1 cellular context compared by ENCODE assay signal in genomic region chr22:46061431-46062231, GRCh38.
TF ChIP-seq lines count a peak whose summit lies in the region.

No MANE protein-coding gene starts in this region.

TF ChIP-seq in HepG2, 621 proteins besides CTCF, POLR2A, EP300 and RAD21 (continued from another document):
- no peak for TF ChIP-seq AHDC1 (CRISPR knock-in tag; IDR thresholded peaks at IDR 0.05; ENCODE audit: borderline replicate concordance)
- TF ChIP-seq SKIL (CRISPR knock-in tag; IDR thresholded peaks at IDR 0.05; ENCODE audit: borderline replicate concordance), result peak; percentile 56; the same call in 1 of the 2 replicates
- TF ChIP-seq UBTF (CRISPR knock-in tag; IDR thresholded peaks at IDR 0.05), result peak; percentile 41; the same call in 1 of the 2 replicates
- 0 out of 2 replicates have a peak, but pooled peaks have one; percentile 27 for TF ChIP-seq SALL1 (CRISPR knock-in tag; IDR thresholded peaks at IDR 0.05)
- 0 out of 2 replicates have a peak, but pooled peaks have one; percentile 20 for TF ChIP-seq ZBTB7A (CRISPR knock-in tag; IDR thresholded peaks at IDR 0.05)
- TF ChIP-seq PAF1 (CRISPR knock-in tag; IDR thresholded peaks at IDR 0.05), result no peak
- no peak for TF ChIP-seq ZNF660 (CRISPR knock-in tag; IDR thresholded peaks at IDR 0.05; ENCODE audit: borderline replicate concordance, low read depth)
- TF ChIP-seq ZNF282 (IDR thresholded peaks at IDR 0.05; ENCODE audit: partially characterized antibody), result no peak
- no peak for TF ChIP-seq SP140L (CRISPR knock-in tag; IDR thresholded peaks at IDR 0.05; ENCODE audit: borderline replicate concordance)
- TF ChIP-seq ZSCAN30 (CRISPR knock-in tag; IDR thresholded peaks at IDR 0.05), result no peak
- TF ChIP-seq ZNF614 (CRISPR knock-in tag; IDR thresholded peaks at IDR 0.05; ENCODE audit: borderline replicate concordance), result no peak
- TF ChIP-seq ZBTB7B (CRISPR knock-in tag; IDR thresholded peaks at IDR 0.05), result peak; percentile 97
TF ChIP-seq in HepG2: peak in this region for 54.
